In genomic region chr12:4562034-4562657, GRCh38 we compare ENCODE assay signal across 9 cellular contexts. TPM values are rescaled to one million over a fixed set of nuclear protein-coding genes. Genes with fewer than 3 reads are reported as not detected.
DNase-seq lines count a peak whose midpoint lies in the region; ATAC-seq and TF ChIP-seq lines count a peak whose summit lies in the region.
"Had no signal": no experiment of that assay in that cellular context is flagged by ENCODE, and none has a peak within 500 bp of the region (broad histone marks: within the 10 kb centered on the region; RNA-seq: fewer than 3 reads in every experiment).

DYRK4 (plus strand) TSS chr12:4562208; CDS start chr12:4562246, 38 bp downstream.

- no peak for TF ChIP-seq CTCF in left ventricle myocardium inferior (IDR thresholded peaks at IDR 0.05; ENCODE audit: borderline replicate concordance)
- TF ChIP-seq CTCF in osteoblast (IDR thresholded peaks at IDR 0.05; ENCODE audit: extremely low read depth, low read depth, low read length) = no peak

- no peaks in the 10 kb centered on the region for H4K20me1 ChIP-seq in osteoblast (ENCODE audit: insufficient read depth, low read length)

- ATAC-seq in HG03045 (IDR thresholded peaks at IDR 0.05; ENCODE audit: unreplicated experiment) = no peak
- ATAC-seq in GM21360 (IDR thresholded peaks at IDR 0.05; ENCODE audit: unreplicated experiment) = no peak
- ATAC-seq in HG02981 (IDR thresholded peaks at IDR 0.05; ENCODE audit: unreplicated experiment) = no peak

- no peaks in the 10 kb centered on the region for H3K36me3 ChIP-seq in left ventricle myocardium inferior
- peaks cover 3% of the 10 kb centered on the region for H3K36me3 ChIP-seq in osteoblast (ENCODE audit: insufficient read depth, low read length)

- peak within 1 kb of the TSS; percentile 17 for H3K27ac ChIP-seq in left ventricle myocardium inferior (replicated peaks)
- no peak within 1 kb of the TSS for H3K27ac ChIP-seq in osteoblast (ENCODE audit: low read depth, low read length)
- H3K27ac ChIP-seq: KMS-11 had no signal

- H3K27me3 ChIP-seq in left ventricle myocardium inferior (ENCODE audit: low read depth) (peaks cover 20% of the 10 kb centered on the region), osteoblast (ENCODE audit: insufficient read depth, low read length) (no peaks in the 10 kb centered on the region)

- DNase-seq in COLO668 (lab: John Stamatoyannopoulos, UW; ENCODE audit: unreplicated experiment) = peak; percentile 70
- peak; percentile 85 for DNase-seq in LoVo (ENCODE audit: low spot score)
- peak in 48 of 56 donors; percentile 4 to 81 (median 44) for DNase-seq in amygdala (lab: John Stamatoyannopoulos, UW)
- DNase-seq in left ventricle myocardium inferior = peak; percentile 86
- DNase-seq in osteoblast (ENCODE audit: insufficient read length, low spot score, missing footprints) = peak; percentile 87

- H2AFZ ChIP-seq in osteoblast (ENCODE audit: low read length) = peak within 1 kb of the TSS; percentile 94

- peaks cover 18% of the 10 kb centered on the region for H3K4me1 ChIP-seq in left ventricle myocardium inferior
- no peaks in the 10 kb centered on the region for H3K4me1 ChIP-seq in osteoblast (ENCODE audit: insufficient read depth, low read length)

- intact Hi-C loops in left ventricle myocardium inferior (cut with micrococcal nuclease) = no loop called here

- peak within 1 kb of the TSS; percentile 88 for H3K4me2 ChIP-seq in osteoblast (ENCODE audit: insufficient read depth, low read length)
- H3K4me2 ChIP-seq: KMS-11 had no signal

- no peaks in the 10 kb centered on the region for H3K9me3 ChIP-seq in left ventricle myocardium inferior (replicated peaks)
- H3K9me3 ChIP-seq in osteoblast (ENCODE audit: low read depth, low read length) = no peaks in the 10 kb centered on the region

- H3K4me3 ChIP-seq in left ventricle myocardium inferior (peak within 1 kb of the TSS; percentile 61), osteoblast (ENCODE audit: insufficient read depth, low read length) (peak within 1 kb of the TSS; percentile 71)

- H3K79me2 ChIP-seq in osteoblast (ENCODE audit: insufficient read depth, low read length) = no peaks in the 10 kb centered on the region

RNA-seq across cellular contexts. Expression of gene DYRK4, which starts in this region (rescaled TPM):
- total RNA-seq in left ventricle myocardium inferior (28.6 TPM), osteoblast (27.1 and 30.4 TPM in 2 replicates)
